Comparison of ENCODE assay signal across 14 cellular contexts in genomic region chr14:59245809-59246295, GRCh38. TPM values are rescaled to one million over a fixed set of nuclear protein-coding genes. Genes with fewer than 3 reads are reported as not detected.
DNase-seq lines count a peak whose midpoint lies in the region; ATAC-seq and TF ChIP-seq lines count a peak whose summit lies in the region.
"Had no signal": no experiment of that assay in that cellular context is flagged by ENCODE, and none has a peak within 500 bp of the region (broad histone marks: within the 10 kb centered on the region; RNA-seq: fewer than 3 reads in every experiment).

No MANE protein-coding gene starts in this region.

- no peak for TF ChIP-seq CTCF in lower leg skin (IDR thresholded peaks at IDR 0.05)

- no peak for DNase-seq in memory B cell (ENCODE audit: low spot score in 2 of 2)
- no peak for DNase-seq in lower leg skin (ENCODE audit: low spot score in 2 of 2)
- no peak for DNase-seq in T1000 (lab: John Stamatoyannopoulos, UW)
- DNase-seq in NCI-H146 (lab: John Stamatoyannopoulos, UW), result no peak
- no peak for DNase-seq in ecto neural progenitor cell (ENCODE audit: low spot score)
- DNase-seq: activated effector memory CD4-positive, alpha-beta T cell treated with anti-CD3 and anti-CD28 coated beads, Interleukin-2, amount 50 U/mL, for 16 hours; DMS153; gastrocnemius medialis; H9; mesendoderm; PC-9 had no signal

- H3K4me1 Mint-ChIP-seq in memory B cell, result peaks cover 39% of the 10 kb centered on the region

- ATAC-seq in GM19023 (IDR thresholded peaks at IDR 0.05; ENCODE audit: unreplicated experiment), result peak; percentile 77
- ATAC-seq in GM21786 (IDR thresholded peaks at IDR 0.05; ENCODE audit: unreplicated experiment), result peak; percentile 90
- ATAC-seq in HG03196 (IDR thresholded peaks at IDR 0.05; ENCODE audit: unreplicated experiment), result peak; percentile 85
- peak; percentile 78 for ATAC-seq in memory B cell (ENCODE audit: low read depth)
- ATAC-seq: gastrocnemius medialis had no signal

- H3K4me3 Mint-ChIP-seq in memory B cell, result peak overlapping the region; percentile 53
- H3K4me3 Mint-ChIP-seq: H9 had no signal

- H3K36me3 Mint-ChIP-seq in memory B cell, result peaks cover 9% of the 10 kb centered on the region

- peak overlapping the region; percentile 78 for H3K27ac Mint-ChIP-seq in memory B cell
- H3K27ac Mint-ChIP-seq: H9 had no signal

- intact Hi-C loops in lower leg skin (cut with DNase I; ENCODE audit: low total_unique reads), result no loop called here

- WGBS in lower leg skin, 2 donors, result 64 to 77% methylated on average over 1 of the region's 1 CpG

- H3K4me3 ChIP-seq in lower leg skin (ENCODE audit: low read depth, poor library complexity, severe bottlenecking), result no peak overlapping the region
- H3K4me3 ChIP-seq: gastrocnemius medialis, PC-9 had no signal

- TF ChIP-seq POLR2A in lower leg skin (IDR thresholded peaks at IDR 0.05), result no peak

- no peaks in the 10 kb centered on the region for H3K27me3 Mint-ChIP-seq in memory B cell

- no peaks in the 10 kb centered on the region for H3K9me3 Mint-ChIP-seq in memory B cell
- H3K9me3 Mint-ChIP-seq: H9 had no signal

RNA-seq across cellular contexts. Expression of gene DAAM1, which starts 57.4 kb away (rescaled TPM):
- total RNA-seq in lower leg skin, result 100 to 1,000 TPM; 155 to 194 (median 183) TPM
